In the genomic region with DNA sequence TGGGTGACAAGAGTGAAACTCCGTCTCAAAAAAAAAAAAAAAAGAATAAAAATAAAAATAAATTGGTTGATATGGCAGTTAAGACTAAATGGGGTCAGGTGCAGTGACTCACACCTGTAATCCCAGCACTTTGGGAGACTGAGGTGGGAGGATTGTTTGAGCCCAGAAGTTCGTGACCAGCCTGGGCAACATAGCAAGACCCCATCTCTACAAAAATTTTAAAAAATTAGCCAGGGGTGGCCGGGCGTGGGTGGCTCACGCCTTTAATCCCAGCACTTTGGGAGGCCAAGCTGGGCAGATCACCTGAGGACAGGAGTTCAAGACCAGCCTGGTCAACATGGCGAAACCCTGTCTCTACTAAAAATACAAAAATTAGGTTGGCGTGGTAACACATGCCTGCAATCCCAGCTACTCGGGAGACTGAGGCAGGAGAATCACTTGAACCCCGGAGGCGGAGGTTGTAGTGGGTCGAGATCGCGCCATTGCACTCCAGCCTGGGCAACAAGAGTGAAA, we compare ENCODE assay signal across 8 cellular contexts. TPM values are rescaled to one million over a fixed set of nuclear protein-coding genes. Genes with fewer than 3 reads are reported as not detected.
A peak's percentile ranks its signal among the peaks of the same experiment; 100 is the strongest.
DNase-seq lines count a peak whose midpoint lies in the region; ATAC-seq, FAIRE-seq and TF ChIP-seq lines count a peak whose summit lies in the region.
"Not testable (repeated sequence)": the region's sequence is repeated elsewhere in the genome, so short reads cannot be mapped to it uniquely, and the experiment has no call there.

No MANE protein-coding gene starts in this region.

- H3K4me3 ChIP-seq in LNCaP clone FGC (ENCODE audit: low read depth, low read length) (peak overlapping the region; percentile 67), brain microvascular endothelial cell (ENCODE audit: low read depth, low read length) (peak overlapping the region; percentile 80), fibroblast of mammary gland (ENCODE audit: control insufficient read depth, low read depth, low read length) (peak overlapping the region; percentile 93), lower lobe of right lung (peak overlapping the region; percentile 69), pancreas (peak overlapping the region; percentile 42 to 90 (median 66)), tibial artery (peak overlapping the region; percentile 72 to 79)

- BruUV-seq in Calu3 (replicated peaks; lab: Mats Ljungman, UMichigan), result not testable (repeated sequence)

- H3K27ac ChIP-seq in brain microvascular endothelial cell (peak overlapping the region; percentile 44), lower lobe of right lung (peak overlapping the region; percentile 88), pancreas (peak overlapping the region; percentile 18 to 85 (median 60)), tibial artery (peak overlapping the region; percentile 84 to 90)

- not testable (repeated sequence) for H3K36me3 ChIP-seq in brain microvascular endothelial cell (replicated peaks); pancreas
- H3K36me3 ChIP-seq in lower lobe of right lung (peaks cover 22% of the 10 kb centered on the region), tibial artery (peaks cover 3 to 19% (median 3%) of the 10 kb centered on the region in 3 donors)

- H3K27me3 Mint-ChIP-seq in Calu3 (ENCODE audit: unreplicated experiment); activated CD4-positive, alpha-beta T cell treated with anti-CD3 and anti-CD28 coated beads, Interleukin-2, amount 10 ng/mL, durations not matched to agents 24 days and 14 days: not testable (repeated sequence)

- H3K4me3 Mint-ChIP-seq in Calu3 (ENCODE audit: low read depth, unreplicated experiment), result peak overlapping the region; percentile 98
- peak overlapping the region; percentile 99 for H3K4me3 Mint-ChIP-seq in activated CD4-positive, alpha-beta T cell treated with anti-CD3 and anti-CD28 coated beads, Interleukin-2, amount 10 ng/mL, durations not matched to agents 24 days and 14 days

- not testable (repeated sequence) for H3K27me3 ChIP-seq in brain microvascular endothelial cell (replicated peaks); lower lobe of right lung (ENCODE audit: low read depth); pancreas; tibial artery

- DNase-seq in Calu3; LNCaP clone FGC (ENCODE audit: low read depth); activated CD4-positive, alpha-beta T cell treated with anti-CD3 and anti-CD28 coated beads, Interleukin-2, amount 10 ng/mL, durations not matched to agents 24 days and 14 days; brain microvascular endothelial cell; fibroblast of mammary gland (ENCODE audit: low read depth); lower lobe of right lung; pancreas; tibial artery: not testable (repeated sequence)

- H3K36me3 Mint-ChIP-seq in Calu3 (ENCODE audit: insufficient read depth, unreplicated experiment), result peaks cover 39% of the 10 kb centered on the region
- H3K36me3 Mint-ChIP-seq in activated CD4-positive, alpha-beta T cell treated with anti-CD3 and anti-CD28 coated beads, Interleukin-2, amount 10 ng/mL, durations not matched to agents 24 days and 14 days (ENCODE audit: low read depth), result peaks cover 27% of the 10 kb centered on the region

- H3K9me3 ChIP-seq in lower lobe of right lung, pancreas, tibial artery: not testable (repeated sequence)

- CTCF ChIA-PET in Calu3 (lab: Charles Lee), result interaction anchor here (0.6 to 1.8 kb wide), 3 partner anchors 9 to 828 kb away, joined by 3 to 10 read pairs (median 5); a partner anchor contains a TSS

- H3K9me3 Mint-ChIP-seq in Calu3 (ENCODE audit: low read depth, unreplicated experiment); activated CD4-positive, alpha-beta T cell treated with anti-CD3 and anti-CD28 coated beads, Interleukin-2, amount 10 ng/mL, durations not matched to agents 24 days and 14 days: not testable (repeated sequence)

- not testable (repeated sequence) for TF ChIP-seq CTCF in Calu3 (IDR thresholded peaks at IDR 0.05; ENCODE audit: unreplicated experiment); LNCaP clone FGC (IDR thresholded peaks at IDR 0.05; ENCODE audit: control insufficient read depth, extremely low read depth, insufficient read depth); brain microvascular endothelial cell (IDR thresholded peaks at IDR 0.05; ENCODE audit: low read depth, low read length, missing control alignments); fibroblast of mammary gland (conservative IDR thresholded peaks at IDR 0.05; ENCODE audit: control insufficient read depth, insufficient read depth, low read depth, low read length); lower lobe of right lung (IDR thresholded peaks at IDR 0.05); pancreas (IDR thresholded peaks at IDR 0.05); tibial artery (IDR thresholded peaks at IDR 0.05)

- peak overlapping the region; percentile 90 for H3K27ac Mint-ChIP-seq in Calu3 (ENCODE audit: unreplicated experiment)
- H3K27ac Mint-ChIP-seq in activated CD4-positive, alpha-beta T cell treated with anti-CD3 and anti-CD28 coated beads, Interleukin-2, amount 10 ng/mL, durations not matched to agents 24 days and 14 days, result peak overlapping the region; percentile 98

- H3K4me1 ChIP-seq in lower lobe of right lung, result peaks cover 19% of the 10 kb centered on the region
- peaks cover 0 to 10% (median 0%) of the 10 kb centered on the region in 3 donors for H3K4me1 ChIP-seq in pancreas
- H3K4me1 ChIP-seq in tibial artery, result peaks cover 0 to 20% (median 13%) of the 10 kb centered on the region in 4 donors

- not testable (repeated sequence) for ATAC-seq in lower lobe of right lung, pancreas

- 47 to 59% methylated on average over 12 to 13 of the region's 13 CpGs for WGBS in pancreas, 2 donors

- not testable (repeated sequence) for FAIRE-seq in pancreas (lab: Jason Lieb, UNC)

- in situ Hi-C loops in brain microvascular endothelial cell (cut with HindIII; ENCODE audit: low pct_ligation_motif_present, low sequenced_read_pairs), result not testable (repeated sequence)

- intact Hi-C loops in Calu3 (cut with micrococcal nuclease; ENCODE audit: unreplicated experiment); lower lobe of right lung (cut with DNase I); pancreas (cut with DNase I); tibial artery (cut with DNase I; ENCODE audit: low total_unique reads): not testable (repeated sequence)
- intact Hi-C loops in activated CD4-positive, alpha-beta T cell treated with anti-CD3 and anti-CD28 coated beads, Interleukin-2, amount 10 ng/mL, durations not matched to agents 24 days and 14 days (cut with micrococcal nuclease), result loop anchor here (5.0 to 10.0 kb wide), 4 partner anchors 394 to 746 kb away; a partner anchor contains a TSS

- H3K4me1 Mint-ChIP-seq in Calu3 (ENCODE audit: low read depth, unreplicated experiment), result peaks cover 13% of the 10 kb centered on the region
- peaks cover 24% of the 10 kb centered on the region for H3K4me1 Mint-ChIP-seq in activated CD4-positive, alpha-beta T cell treated with anti-CD3 and anti-CD28 coated beads, Interleukin-2, amount 10 ng/mL, durations not matched to agents 24 days and 14 days

RNA-seq across cellular contexts. Expression of a gene that starts 1.1 kb away (rescaled TPM):
- total RNA-seq in Calu3 (2022) (21.2 and 24.3 TPM in 2 replicates), lower lobe of right lung (18.3 TPM), pancreas (1 to 10 TPM; 4.2 to 9.3 (median 6.0) TPM)
- total RNA-seq in activated CD4-positive, alpha-beta T cell treated with anti-CD3 and anti-CD28 coated beads, Interleukin-2, amount 10 ng/mL, durations not matched to agents 24 days and 14 days, result 37.3 and 37.8 TPM in 2 replicates
- 1 to 10 TPM; 3.0 to 3.5 TPM for polyA plus RNA-seq in pancreas

RNA-seq across cellular contexts. Expression of a gene that starts 8.9 kb away (rescaled TPM):
- total RNA-seq in Calu3 (2022), result 50.0 and 54.0 TPM in 2 replicates
- 75.9 and 78.3 TPM in 2 replicates for total RNA-seq in activated CD4-positive, alpha-beta T cell treated with anti-CD3 and anti-CD28 coated beads, Interleukin-2, amount 10 ng/mL, durations not matched to agents 24 days and 14 days
- 29.6 TPM for total RNA-seq in lower lobe of right lung
- total RNA-seq in pancreas, result 10 to 100 TPM; 15.6 to 20.2 (median 17.0) TPM
- polyA plus RNA-seq in pancreas, result 10 to 100 TPM; 23.1 to 27.5 TPM
